Comparison of ENCODE assay signal across 19 cellular contexts in the genomic region with DNA sequence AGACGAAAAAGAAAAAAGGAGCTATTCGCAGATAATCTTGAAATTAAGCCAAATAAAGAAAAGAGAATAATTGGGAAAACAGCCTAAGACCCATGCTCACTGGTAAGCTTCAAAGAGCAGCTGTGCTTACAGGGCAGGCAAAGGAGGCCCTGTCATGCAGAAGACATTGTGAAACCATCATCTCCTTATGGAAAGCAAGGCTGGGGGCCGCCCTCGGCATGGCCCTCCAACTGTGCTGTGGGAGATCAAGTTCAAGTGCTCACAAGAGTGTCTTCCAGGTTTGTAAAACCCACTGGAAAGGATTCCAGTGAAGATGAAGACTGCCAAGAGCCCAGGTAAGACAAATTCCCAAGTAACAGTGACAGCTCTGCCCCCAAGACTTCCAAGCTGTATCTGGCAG. TPM values are rescaled to one million over a fixed set of nuclear protein-coding genes. Genes with fewer than 3 reads are reported as not detected.
DNase-seq lines count a peak whose midpoint lies in the region; ATAC-seq and TF ChIP-seq lines count a peak whose summit lies in the region.
"Had no signal": no experiment of that assay in that cellular context is flagged by ENCODE, and none has a peak within 500 bp of the region (broad histone marks: within the 10 kb centered on the region; RNA-seq: fewer than 3 reads in every experiment).

No MANE protein-coding gene starts in this region.

- peak overlapping the region; percentile 79 for H3K27ac ChIP-seq in smooth muscle cell (ENCODE audit: low read depth)
- H3K27ac ChIP-seq: KMS-11, Peyer's patch, SJCRH30 had no signal

- H3K9me3 ChIP-seq in smooth muscle cell (replicated peaks; ENCODE audit: low read depth), result no peaks in the 10 kb centered on the region
- H3K9me3 ChIP-seq: BE2C, Caco-2, Peyer's patch, SJCRH30 had no signal

- POLR2A ChIA-PET in naive thymus-derived CD8-positive, alpha-beta T cell (lab: Charles Lee), result no interaction called here

- H3K4me2 ChIP-seq in smooth muscle cell, result no peak overlapping the region
- H3K4me2 ChIP-seq: KMS-11 had no signal

- no peak overlapping the region for H2AFZ ChIP-seq in smooth muscle cell (ENCODE audit: low read depth)

- H3K36me3 ChIP-seq in smooth muscle cell (ENCODE audit: low read depth), result no peaks in the 10 kb centered on the region
- H3K36me3 ChIP-seq: BE2C, Peyer's patch, SJCRH30 had no signal

- peaks cover 52% of the 10 kb centered on the region for H4K20me1 ChIP-seq in smooth muscle cell (ENCODE audit: low read depth)

- no peak for TF ChIP-seq CTCF in fibroblast of villous mesenchyme (IDR thresholded peaks at IDR 0.05; ENCODE audit: insufficient read depth, low read depth, low read length)
- no peak for TF ChIP-seq CTCF in smooth muscle cell (IDR thresholded peaks at IDR 0.05; ENCODE audit: borderline replicate concordance, insufficient read depth, poor library complexity, severe bottlenecking)

- H3K27me3 ChIP-seq in smooth muscle cell (ENCODE audit: low read depth), result no peaks in the 10 kb centered on the region
- H3K27me3 ChIP-seq: BE2C, Peyer's patch, SJCRH30 had no signal

- peak overlapping the region in 1 of 10 donors; percentile 72 for H3K27ac Mint-ChIP-seq in naive thymus-derived CD8-positive, alpha-beta T cell
- H3K27ac Mint-ChIP-seq: CD4-positive, alpha-beta T cell had no signal

- H3K4me3 ChIP-seq in fibroblast of villous mesenchyme (ENCODE audit: low read depth, low read length) (no peak overlapping the region), smooth muscle cell (no peak overlapping the region)
- H3K4me3 ChIP-seq: Peyer's patch, SJCRH30 had no signal

- H3K9me3 Mint-ChIP-seq in naive thymus-derived CD8-positive, alpha-beta T cell, result peaks cover 0 to 1% (median 0%) of the 10 kb centered on the region in 9 donors
- H3K9me3 Mint-ChIP-seq: CD4-positive, alpha-beta T cell had no signal

- DNase-seq in DMS79 treated with DMSO at 0.1 percent for 48 hours (lab: John Stamatoyannopoulos, UW) (peak; percentile 81), NCI-H2171 treated with DMSO at 0.1 percent for 48 hours (lab: John Stamatoyannopoulos, UW) (peak; percentile 71), fibroblast of villous mesenchyme (ENCODE audit: low read depth) (peak; percentile 17), smooth muscle cell (lab: John Stamatoyannopoulos, UW; ENCODE audit: unreplicated experiment) (no peak), activated gamma-delta T cell (lab: John Stamatoyannopoulos, UW) (no peak)
- DNase-seq in naive thymus-derived CD8-positive, alpha-beta T cell, result no peak
- DNase-seq: BE2C; Caco-2; CD4-positive, alpha-beta T cell; IMR-90; NCI-H1105; NCI-H1694; NCI-H2081; NCI-H510A treated with DMSO at 0.1 percent for 48 hours; NCI-H82; Peyer's patch; SJCRH30 had no signal

- H3K79me2 ChIP-seq in smooth muscle cell (ENCODE audit: low read depth), result peaks cover 83% of the 10 kb centered on the region

- H3F3A ChIP-seq in smooth muscle cell (ENCODE audit: low read depth), result peaks cover 18% of the 10 kb centered on the region

- peaks cover 9 to 23% (median 14%) of the 10 kb centered on the region in 4 donors for H3K4me1 Mint-ChIP-seq in naive thymus-derived CD8-positive, alpha-beta T cell

- WGBS in smooth muscle cell (ENCODE audit: low lambda C conversion rate), result 85% methylated on average over 4 of the region's 4 CpGs

- H3K36me3 Mint-ChIP-seq in naive thymus-derived CD8-positive, alpha-beta T cell, result peaks cover 0 to 19% (median 13%) of the 10 kb centered on the region in 3 donors

- no peak overlapping the region for H3K4me3 Mint-ChIP-seq in naive thymus-derived CD8-positive, alpha-beta T cell
- H3K4me3 Mint-ChIP-seq: CD4-positive, alpha-beta T cell had no signal

- no peak for ATAC-seq in HG03460 (IDR thresholded peaks at IDR 0.05; ENCODE audit: unreplicated experiment)
- no peak for ATAC-seq in naive thymus-derived CD8-positive, alpha-beta T cell

- H3K9ac ChIP-seq in smooth muscle cell (ENCODE audit: low read depth), result no peak overlapping the region
- H3K9ac ChIP-seq: KMS-11 had no signal

- H3K27me3 Mint-ChIP-seq in naive thymus-derived CD8-positive, alpha-beta T cell, result no peaks in the 10 kb centered on the region
- H3K27me3 Mint-ChIP-seq: CD4-positive, alpha-beta T cell had no signal

- peaks cover 28% of the 10 kb centered on the region for H3K4me1 ChIP-seq in smooth muscle cell (ENCODE audit: low read depth)
- H3K4me1 ChIP-seq: BE2C, Caco-2 had no signal

RNA-seq across cellular contexts. Expression of a gene that starts 32.2 kb away (rescaled TPM):
- total RNA-seq in fibroblast of villous mesenchyme, result 38.7 and 44.9 TPM in 2 replicates
- total RNA-seq in smooth muscle cell, result 22.0 and 32.7 TPM in 2 replicates
- polyA plus RNA-seq in smooth muscle cell, result 26.8 and 27.2 TPM in 2 replicates
- total RNA-seq in naive thymus-derived CD8-positive, alpha-beta T cell, result 10 to 100 TPM; 11.1 to 14.5 TPM
- 1 to 10 TPM; 2.6 to 4.3 (median 3.7) TPM for polyA plus RNA-seq in naive thymus-derived CD8-positive, alpha-beta T cell

Comparison
In these comparisons a context has a peak if more than half of its experiments do, and no peak if none do; other contexts are left out.
1. DNase-seq: peak in DMS79 treated with DMSO at 0.1 percent for 48 hours (single experiment), NCI-H2171 treated with DMSO at 0.1 percent for 48 hours (single experiment) and fibroblast of villous mesenchyme (single experiment); none in smooth muscle cell (single experiment), activated gamma-delta T cell (single experiment) and naive thymus-derived CD8-positive, alpha-beta T cell (0 of 10).